1 cellular context compared by ENCODE assay signal in genomic region chr17:43363926-43364285, GRCh38.
TF ChIP-seq lines count a peak whose summit lies in the region.

No MANE protein-coding gene starts in this region.

TF ChIP-seq in IMR-90, 13 proteins besides CTCF, POLR2A, EP300 and RAD21:
- TF ChIP-seq SMC3 (IDR thresholded peaks at IDR 0.05; ENCODE audit: low read depth, low read length) (no peak), ELK1 (IDR thresholded peaks at IDR 0.05; ENCODE audit: borderline replicate concordance, low read depth, low read length) (no peak), MAZ (IDR thresholded peaks at IDR 0.05; ENCODE audit: borderline replicate concordance, low read depth, low read length) (no peak), BHLHE40 (IDR thresholded peaks at IDR 0.05; ENCODE audit: low read depth, low read length) (no peak), MXI1 (IDR thresholded peaks at IDR 0.05; ENCODE audit: borderline replicate concordance, low read depth, low read length) (no peak), RFX5 (IDR thresholded peaks at IDR 0.05; ENCODE audit: low read depth, low read length) (no peak), USF2 (IDR thresholded peaks at IDR 0.05; ENCODE audit: low read depth, low read length) (no peak), CEBPB (IDR thresholded peaks at IDR 0.05; ENCODE audit: low read depth, low read length) (no peak)
